1 cellular context compared by ENCODE assay signal in the genomic region with DNA sequence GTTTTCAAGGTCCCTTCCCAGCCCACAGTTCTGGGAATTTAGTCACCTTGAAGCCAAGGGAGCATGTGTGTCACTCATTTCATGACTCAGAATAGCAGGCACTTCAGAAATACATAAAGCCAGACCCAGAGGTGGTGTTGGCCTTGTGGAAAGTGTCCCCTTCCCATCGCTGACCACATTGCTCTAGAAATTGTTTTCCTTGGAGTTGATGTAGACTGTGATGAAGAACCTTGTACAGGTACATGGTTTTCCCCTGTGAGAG.
TF ChIP-seq lines count a peak whose summit lies in the region.

No MANE protein-coding gene starts in this region.

TF ChIP-seq in HepG2, 621 proteins besides CTCF, POLR2A, EP300 and RAD21 (continued from another document):
- TF ChIP-seq ZNF790 (CRISPR knock-in tag; IDR thresholded peaks at IDR 0.05; ENCODE audit: borderline replicate concordance) (no peak), ZNF768 (CRISPR knock-in tag; IDR thresholded peaks at IDR 0.05) (no peak), ZNF256 (CRISPR knock-in tag; conservative IDR thresholded peaks at IDR 0.05) (no peak), ZMYM4 (CRISPR knock-in tag; IDR thresholded peaks at IDR 0.05) (no peak)
- TF ChIP-seq, protein P1, sequence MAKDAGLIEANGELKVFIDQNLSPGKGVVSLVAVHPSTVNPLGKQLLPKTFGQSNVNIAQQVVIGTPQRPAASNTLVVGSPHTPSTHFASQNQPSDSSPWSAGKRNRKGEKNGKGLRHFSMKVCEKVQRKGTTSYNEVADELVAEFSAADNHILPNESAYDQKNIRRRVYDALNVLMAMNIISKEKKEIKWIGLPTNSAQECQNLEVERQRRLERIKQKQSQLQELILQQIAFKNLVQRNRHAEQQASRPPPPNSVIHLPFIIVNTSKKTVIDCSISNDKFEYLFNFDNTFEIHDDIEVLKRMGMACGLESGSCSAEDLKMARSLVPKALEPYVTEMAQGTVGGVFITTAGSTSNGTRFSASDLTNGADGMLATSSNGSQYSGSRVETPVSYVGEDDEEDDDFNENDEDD (CRISPR knock-in tag; IDR thresholded peaks at IDR 0.05; ENCODE audit: borderline replicate concordance): no peak
- TF ChIP-seq, protein P2, sequence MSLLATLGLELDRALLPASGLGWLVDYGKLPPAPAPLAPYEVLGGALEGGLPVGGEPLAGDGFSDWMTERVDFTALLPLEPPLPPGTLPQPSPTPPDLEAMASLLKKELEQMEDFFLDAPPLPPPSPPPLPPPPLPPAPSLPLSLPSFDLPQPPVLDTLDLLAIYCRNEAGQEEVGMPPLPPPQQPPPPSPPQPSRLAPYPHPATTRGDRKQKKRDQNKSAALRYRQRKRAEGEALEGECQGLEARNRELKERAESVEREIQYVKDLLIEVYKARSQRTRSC (CRISPR knock-in tag; IDR thresholded peaks at IDR 0.05; ENCODE audit: low read depth): no peak
